Comparison of ENCODE assay signal across 8 cellular contexts in genomic region chr14:86310148-86310547, GRCh38.
"Had no signal": no experiment of that assay in that cellular context is flagged by ENCODE, and none has a peak within 500 bp of the region (broad histone marks: within the 10 kb centered on the region; RNA-seq: fewer than 3 reads in every experiment).

No MANE protein-coding gene starts in this region.

- H2AFZ ChIP-seq: GM23248 had no signal

- H3K9me3 ChIP-seq: HAP-1 had no signal

- ATAC-seq: HCT116 had no signal

- DNase-seq: GM23248, GOT3, H7, HFFc6, KBM-7 had no signal

- H3K4me3 ChIP-seq: GM23248, HAP-1 had no signal

- H3K27ac ChIP-seq: GM23248, HL-60 had no signal

- H3K4me1 ChIP-seq: HAP-1 had no signal

- H3K36me3 ChIP-seq: HAP-1 had no signal

- H3K9ac ChIP-seq: GM23248 had no signal
